In genomic region chr1:170735366-170736263, GRCh38 we compare ENCODE assay signal across 16 cellular contexts.
A peak's percentile ranks its signal among the peaks of the same experiment; 100 is the strongest.
DNase-seq lines count a peak whose midpoint lies in the region; ATAC-seq and TF ChIP-seq lines count a peak whose summit lies in the region.
"Had no signal": no experiment of that assay in that cellular context is flagged by ENCODE, and none has a peak within 500 bp of the region (broad histone marks: within the 10 kb centered on the region; RNA-seq: fewer than 3 reads in every experiment).

No MANE protein-coding gene starts in this region.

- WGBS in heart right ventricle, 2 donors: 63 to 77% methylated on average over 2 of the region's 2 CpGs

- H3K36me3 ChIP-seq in heart right ventricle (peaks cover 0 to 26% (median 0%) of the 10 kb centered on the region in 9 donors), right atrium auricular region (no peaks in the 10 kb centered on the region), tibial artery (peaks cover 6 to 25% (median 6%) of the 10 kb centered on the region in 3 donors), Karpas-422 (ENCODE audit: insufficient read depth, low read length) (no peaks in the 10 kb centered on the region), WERI-Rb-1 (no peaks in the 10 kb centered on the region)
- H3K36me3 ChIP-seq: Peyer's patch had no signal

- TF ChIP-seq CTCF in heart right ventricle (IDR thresholded peaks at IDR 0.05) (no peak), right atrium auricular region (IDR thresholded peaks at IDR 0.05) (no peak), tibial artery (IDR thresholded peaks at IDR 0.05) (no peak), natural killer cell (IDR thresholded peaks at IDR 0.05) (no peak), WERI-Rb-1 (IDR thresholded peaks at IDR 0.05; ENCODE audit: low read depth, low read length) (no peak)

- no peaks in the 10 kb centered on the region for H3K36me3 Mint-ChIP-seq in natural killer cell

- H4K20me1 ChIP-seq in Karpas-422 (ENCODE audit: insufficient read depth, low read depth, low read length): no peaks in the 10 kb centered on the region

- H3K4me3 ChIP-seq in heart right ventricle (no peak overlapping the region), right atrium auricular region (no peak overlapping the region), tibial artery (no peak overlapping the region), Karpas-422 (ENCODE audit: low read length) (no peak overlapping the region), WERI-Rb-1 (ENCODE audit: low read depth, low read length) (no peak overlapping the region)
- H3K4me3 ChIP-seq: Peyer's patch had no signal

- no peak overlapping the region for H2AFZ ChIP-seq in Karpas-422 (ENCODE audit: low read length)

- H3K27me3 Mint-ChIP-seq in natural killer cell (ENCODE audit: low read depth in 2 of 2): peaks cover 6 to 21% of the 10 kb centered on the region in 2 donors

- H3K4me2 ChIP-seq in Karpas-422 (ENCODE audit: low read depth, low read length, poor library complexity, severe bottlenecking): no peak overlapping the region

- H3K9me2 ChIP-seq in Karpas-422 (replicated peaks; ENCODE audit: insufficient read depth, low read length): no peaks in the 10 kb centered on the region

- H3K27me3 ChIP-seq in heart right ventricle (no peaks in the 10 kb centered on the region), right atrium auricular region (no peaks in the 10 kb centered on the region), tibial artery (no peaks in the 10 kb centered on the region), Karpas-422 (ENCODE audit: low read length) (no peaks in the 10 kb centered on the region), WERI-Rb-1 (ENCODE audit: insufficient read depth, low read depth, severe bottlenecking) (no peaks in the 10 kb centered on the region)
- H3K27me3 ChIP-seq: Peyer's patch had no signal

- intact Hi-C loops in heart right ventricle (cut with DNase I): loop anchor here in 1 of 10 donors (10.0 kb wide), 1 partner anchor 71 kb away; the partner anchor contains the start of gene PRRX1
- intact Hi-C loops in tibial artery (cut with DNase I; ENCODE audit: low total_unique reads): no loop called here
- intact Hi-C loops in natural killer cell (cut with micrococcal nuclease): no loop called here

- no peaks in the 10 kb centered on the region for H3K4me1 Mint-ChIP-seq in natural killer cell

- H3K9ac ChIP-seq in Karpas-422 (ENCODE audit: low read length): no peak overlapping the region

- no peaks in the 10 kb centered on the region for H3K79me2 ChIP-seq in Karpas-422 (ENCODE audit: low read length)

- DNase-seq in heart right ventricle (no peak), right atrium auricular region (ENCODE audit: low spot score) (no peak), amniotic epithelial cell (ENCODE audit: low read depth) (peak; percentile 20), myocyte (ENCODE audit: low read depth) (peak; percentile 92), tibial artery (no peak), Karpas-422 (no peak), natural killer cell (no peak), WERI-Rb-1 (no peak)
- DNase-seq: Caco-2, NCI-H1048, NCI-H146, NCI-H2081 treated with DMSO at 0.1 percent for 48 hours, NCI-H2227 treated with DMSO at 0.1 percent for 48 hours, NCI-H524 treated with DMSO at 0.1 percent for 48 hours, Peyer's patch, SHP77 treated with DMSO at 0.1 percent for 48 hours had no signal

- H3K4me1 ChIP-seq in heart right ventricle: peaks cover 0 to 54% (median 27%) of the 10 kb centered on the region in 9 donors
- H3K4me1 ChIP-seq in right atrium auricular region: peaks cover 0 to 33% of the 10 kb centered on the region in 2 donors
- H3K4me1 ChIP-seq in tibial artery: peaks cover 0 to 22% (median 5%) of the 10 kb centered on the region in 4 donors
- H3K4me1 ChIP-seq in Karpas-422 (ENCODE audit: low read length): no peaks in the 10 kb centered on the region
- H3K4me1 ChIP-seq: Caco-2, Peyer's patch had no signal

- H3K27ac Mint-ChIP-seq in natural killer cell: no peak overlapping the region

- H3K4me3 Mint-ChIP-seq in natural killer cell: no peak overlapping the region

- no peaks in the 10 kb centered on the region for H3K9me3 ChIP-seq in heart right ventricle
- no peaks in the 10 kb centered on the region for H3K9me3 ChIP-seq in right atrium auricular region
- no peaks in the 10 kb centered on the region for H3K9me3 ChIP-seq in tibial artery
- no peaks in the 10 kb centered on the region for H3K9me3 ChIP-seq in Karpas-422 (ENCODE audit: low read length)
- no peaks in the 10 kb centered on the region for H3K9me3 ChIP-seq in WERI-Rb-1 (ENCODE audit: severe bottlenecking)
- H3K9me3 ChIP-seq: Caco-2, Peyer's patch had no signal

- H3K27ac ChIP-seq in heart right ventricle (peak overlapping the region in 6 of 10 donors; percentile 27 to 81 (median 38)), right atrium auricular region (peak overlapping the region in 1 of 2 donors; percentile 74), tibial artery (peak overlapping the region; percentile 0 to 15), Karpas-422 (ENCODE audit: low read length) (no peak overlapping the region), WERI-Rb-1 (no peak overlapping the region)
- H3K27ac ChIP-seq: Peyer's patch had no signal

- H3K9me3 Mint-ChIP-seq in natural killer cell: peaks cover 0 to 2% of the 10 kb centered on the region in 2 donors

- ATAC-seq in heart right ventricle (peak in 6 of 8 donors; percentile 32 to 83 (median 42)), natural killer cell (no peak)

Comparison
In these comparisons a context has a peak if more than half of its experiments do, and no peak if none do; other contexts are left out.
1. ATAC-seq: peak in heart right ventricle (6 of 8); none in natural killer cell (0 of 3).
2. DNase-seq: peak in amniotic epithelial cell (single experiment) and myocyte (single experiment); none in heart right ventricle (0 of 2), right atrium auricular region (single experiment), tibial artery (0 of 2), Karpas-422 (single experiment), natural killer cell (single experiment) and WERI-Rb-1 (single experiment).
3. H3K27ac ChIP-seq: peak in heart right ventricle (6 of 10) and tibial artery (2 of 2); none in Karpas-422 (single experiment) and WERI-Rb-1 (single experiment).